ENCODE assay signal across 13 cellular contexts in genomic region chr3:197339841-197340520, GRCh38. TPM values are rescaled to one million over a fixed set of nuclear protein-coding genes. Genes with fewer than 3 reads are reported as not detected.
DNase-seq lines count a peak whose midpoint lies in the region; ATAC-seq and TF ChIP-seq lines count a peak whose summit lies in the region.
"Had no signal": no experiment of that assay in that cellular context is flagged by ENCODE, and none has a peak within 500 bp of the region (broad histone marks: within the 10 kb centered on the region; RNA-seq: fewer than 3 reads in every experiment).

No MANE protein-coding gene starts in this region.

- no TSS peak for BruUV-seq in MCF 10A (replicated peaks; lab: Mats Ljungman, UMichigan)

- H3K9me3 Mint-ChIP-seq in MCF 10A (ENCODE audit: unreplicated experiment) (no peaks in the 10 kb centered on the region), type B pancreatic cell (no peaks in the 10 kb centered on the region)
- H3K9me3 Mint-ChIP-seq: activated T-cell treated with anti-CD3 and anti-CD28 coated beads, Interleukin-2, amount 50 U/mL, for 24 hours had no signal

- ATAC-seq in HG03520 (IDR thresholded peaks at IDR 0.05; ENCODE audit: unreplicated experiment) = no peak
- ATAC-seq: pancreas had no signal

- no peaks in the 10 kb centered on the region for H3K4me1 ChIP-seq in breast epithelium
- H3K4me1 ChIP-seq: pancreas, tibial artery had no signal

- no peaks in the 10 kb centered on the region for H3K27me3 ChIP-seq in breast epithelium
- H3K27me3 ChIP-seq: pancreas, tibial artery had no signal

- POLR2A ChIA-PET in MCF 10A (lab: Yijun Ruan, JAX) = no interaction called here

- H3K27ac ChIP-seq in breast epithelium = peak overlapping the region; percentile 45 to 66
- H3K27ac ChIP-seq: coronary artery, pancreas, tibial artery had no signal

- H3K9me3 ChIP-seq in breast epithelium = no peaks in the 10 kb centered on the region
- H3K9me3 ChIP-seq: pancreas, tibial artery had no signal

- no peak for DNase-seq in breast epithelium (ENCODE audit: low spot score in 2 of 2)
- no peak for DNase-seq in MCF 10A (ENCODE audit: unreplicated experiment)
- peak; percentile 57 to 63 for DNase-seq in cardiac fibroblast (ENCODE audit: low read depth in 2 of 2)
- peak; percentile 44 for DNase-seq in kidney glomerular epithelial cell (lab: John Stamatoyannopoulos, UW)
- DNase-seq in type B pancreatic cell (ENCODE audit: extremely low spot score, unreplicated experiment) = peak; percentile 67
- DNase-seq in SHP77 treated with DMSO at 0.1 percent for 48 hours (lab: John Stamatoyannopoulos, UW) = no peak
- DNase-seq in mucosa of gallbladder (ENCODE audit: low spot score) = no peak
- DNase-seq: activated T-cell treated with anti-CD3 and anti-CD28 coated beads, Interleukin-2, amount 50 U/mL, for 24 hours; GDM1; pancreas had no signal

- H3K27me3 Mint-ChIP-seq in MCF 10A (ENCODE audit: insufficient read depth, unreplicated experiment) (no peaks in the 10 kb centered on the region), type B pancreatic cell (peaks cover 3% of the 10 kb centered on the region)
- H3K27me3 Mint-ChIP-seq: activated T-cell treated with anti-CD3 and anti-CD28 coated beads, Interleukin-2, amount 50 U/mL, for 24 hours had no signal

- H3K4me1 Mint-ChIP-seq in MCF 10A (ENCODE audit: insufficient read depth, unreplicated experiment) (no peaks in the 10 kb centered on the region), type B pancreatic cell (ENCODE audit: unreplicated experiment) (peaks cover 36% of the 10 kb centered on the region)

- no peaks in the 10 kb centered on the region for H3K36me3 Mint-ChIP-seq in MCF 10A (ENCODE audit: insufficient read depth, unreplicated experiment)
- H3K36me3 Mint-ChIP-seq in type B pancreatic cell = no peaks in the 10 kb centered on the region

- no peak for TF ChIP-seq POLR2A in breast epithelium (IDR thresholded peaks at IDR 0.05)

- H3K27ac Mint-ChIP-seq in MCF 10A (ENCODE audit: low read depth, unreplicated experiment) (no peak overlapping the region), type B pancreatic cell (peak overlapping the region; percentile 7)
- H3K27ac Mint-ChIP-seq: activated T-cell treated with anti-CD3 and anti-CD28 coated beads, Interleukin-2, amount 50 U/mL, for 24 hours had no signal

- intact Hi-C loops in breast epithelium (cut with DNase I; ENCODE audit: low total_unique reads) = loop anchor here (1.0 to 5.0 kb wide), 2 partner anchors 19 to 1248 kb away; no protein-coding TSS in a partner anchor
- intact Hi-C loops in MCF 10A (cut with micrococcal nuclease) = no loop called here

- H3K4me3 ChIP-seq in breast epithelium = no peak overlapping the region
- H3K4me3 ChIP-seq in cardiac fibroblast (replicated peaks in 1 of 2; ENCODE audit: low read depth in 2 of 2, low read length in 2 of 2) = no peak overlapping the region
- H3K4me3 ChIP-seq: coronary artery, pancreas, tibial artery had no signal

- H3K4me3 Mint-ChIP-seq in MCF 10A (ENCODE audit: unreplicated experiment) (no peak overlapping the region), type B pancreatic cell (peak overlapping the region; percentile 6)
- H3K4me3 Mint-ChIP-seq: activated T-cell treated with anti-CD3 and anti-CD28 coated beads, Interleukin-2, amount 50 U/mL, for 24 hours had no signal

- TF ChIP-seq CTCF in breast epithelium (IDR thresholded peaks at IDR 0.05) = no peak
- no peak for TF ChIP-seq CTCF in MCF 10A (IDR thresholded peaks at IDR 0.05; ENCODE audit: unreplicated experiment)
- no peak for TF ChIP-seq CTCF in cardiac fibroblast (IDR thresholded peaks at IDR 0.05; ENCODE audit: low read depth, low read length)
- no peak for TF ChIP-seq CTCF in type B pancreatic cell (conservative IDR thresholded peaks at IDR 0.05)

- no peaks in the 10 kb centered on the region for H3K36me3 ChIP-seq in breast epithelium
- H3K36me3 ChIP-seq: pancreas, tibial artery had no signal

- CTCF ChIA-PET in MCF 10A (lab: Yijun Ruan, JAX) = no interaction called here

RNA-seq across cellular contexts. Expression of gene DLG1, which starts 41.6 kb away (rescaled TPM):
- total RNA-seq in breast epithelium = 100 to 1,000 TPM in 1 of 3 donors, 10 to 100 TPM in 2; 76.0 to 100 (median 76.7) TPM
- total RNA-seq in MCF 10A (2022) = 121 and 129 TPM in 2 replicates
- total RNA-seq in type B pancreatic cell (ENCODE audit: low replicate concordance) = 91.0 and 95.9 TPM in 2 replicates
- total RNA-seq in mucosa of gallbladder = 90.0 TPM

Comparison
In these comparisons a context has a peak if more than half of its experiments do, and no peak if none do; other contexts are left out.
1. DNase-seq: peak in cardiac fibroblast (2 of 2), kidney glomerular epithelial cell (single experiment) and type B pancreatic cell (single experiment); none in breast epithelium (0 of 2), MCF 10A (single experiment), SHP77 treated with DMSO at 0.1 percent for 48 hours (single experiment) and mucosa of gallbladder (single experiment).